ENCODE assay signal across 23 cellular contexts in genomic region chr1:16307222-16307621, GRCh38. TPM values are rescaled to one million over a fixed set of nuclear protein-coding genes. Genes with fewer than 3 reads are reported as not detected.
A peak's percentile ranks its signal among the peaks of the same experiment; 100 is the strongest.
DNase-seq lines count a peak whose midpoint lies in the region; ATAC-seq and TF ChIP-seq lines count a peak whose summit lies in the region.
"Had no signal": no experiment of that assay in that cellular context is flagged by ENCODE, and none has a peak within 500 bp of the region (broad histone marks: within the 10 kb centered on the region; RNA-seq: fewer than 3 reads in every experiment).

No MANE protein-coding gene starts in this region.

- H3K27me3 Mint-ChIP-seq in activated CD4-positive, alpha-beta T cell treated with anti-CD3 and anti-CD28 coated beads, Interleukin-2, amount 10 ng/mL, durations not matched to agents 7 days and 5 days, result no peaks in the 10 kb centered on the region
- H3K27me3 Mint-ChIP-seq in WTC11 (ENCODE audit: low read depth) (no peaks in the 10 kb centered on the region), nephron progenitor cell (ENCODE audit: low read depth, poor library complexity) (no peaks in the 10 kb centered on the region)
- H3K27me3 Mint-ChIP-seq: B cell; CD4-positive, alpha-beta T cell had no signal

- peaks cover 66 to 78% of the 10 kb centered on the region in 2 experiments for H3K36me3 ChIP-seq in HEK293 (ENCODE audit: control insufficient read depth in 2 of 2, insufficient read depth in 1 of 2, low read length in 2 of 2)

- H3K4me3 ChIP-seq in HEK293 (ENCODE audit: low read depth, low read length), result no peak overlapping the region
- H3K4me3 ChIP-seq: A549; BLaER1 treated with 17β-estradiol and CSF1 and Interleukin-3, amounts not matched to agents 10 nM and 100 nM; GM12878 had no signal

- H3K27ac ChIP-seq in HEK293 (ENCODE audit: extremely low read depth, low read depth, low read length), result no peak overlapping the region
- H3K27ac ChIP-seq: 22Rv1; A549; BLaER1 treated with 17β-estradiol and CSF1 and Interleukin-3, amounts not matched to agents 10 nM and 100 nM; C4-2B had no signal

- peak overlapping the region; percentile 2 for H3K27ac Mint-ChIP-seq in activated CD4-positive, alpha-beta T cell treated with anti-CD3 and anti-CD28 coated beads, Interleukin-2, amount 10 ng/mL, durations not matched to agents 7 days and 5 days
- no peak overlapping the region for H3K27ac Mint-ChIP-seq in WTC11
- peak overlapping the region; percentile 50 for H3K27ac Mint-ChIP-seq in nephron progenitor cell
- H3K27ac Mint-ChIP-seq: B cell; CD4-positive, alpha-beta T cell; CD8-positive, alpha-beta T cell had no signal

- peaks cover 25% of the 10 kb centered on the region for H3K36me3 Mint-ChIP-seq in activated CD4-positive, alpha-beta T cell treated with anti-CD3 and anti-CD28 coated beads, Interleukin-2, amount 10 ng/mL, durations not matched to agents 7 days and 5 days (ENCODE audit: low read depth)
- H3K36me3 Mint-ChIP-seq in WTC11 (peaks cover 41% of the 10 kb centered on the region), nephron progenitor cell (ENCODE audit: low read depth) (peaks cover 65% of the 10 kb centered on the region)

- CTCF ChIA-PET in activated CD4-positive, alpha-beta T cell treated with anti-CD3 and anti-CD28 coated beads, Interleukin-2, amount 10 ng/mL, durations not matched to agents 7 days and 5 days (lab: Charles Lee), result interaction anchor here (0.6 to 1.0 kb wide), 2 partner anchors 24 to 610 kb away, joined by 3 to 5 read pairs; no protein-coding TSS in a partner anchor
- CTCF ChIA-PET in HEK293 (lab: Yijun Ruan, JAX) (interaction anchor here (0.7 to 0.8 kb wide), 2 partner anchors 10 to 1048 kb away, joined by 3 read pairs; no protein-coding TSS in a partner anchor), WTC11 (lab: Charles Lee) (interaction anchor here (0.6 kb wide), 1 partner anchor 261 kb away, joined by 3 read pairs; no protein-coding TSS in a partner anchor)

- no peaks in the 10 kb centered on the region for H3K9me3 Mint-ChIP-seq in activated CD4-positive, alpha-beta T cell treated with anti-CD3 and anti-CD28 coated beads, Interleukin-2, amount 10 ng/mL, durations not matched to agents 7 days and 5 days
- H3K9me3 Mint-ChIP-seq in WTC11 (no peaks in the 10 kb centered on the region), nephron progenitor cell (peaks cover 8% of the 10 kb centered on the region)
- H3K9me3 Mint-ChIP-seq: CD4-positive, alpha-beta T cell; CD8-positive, alpha-beta T cell had no signal

- TF ChIP-seq CTCF in HEK293 (tag by site-specific recombination; IDR thresholded peaks at IDR 0.05) (no peak), WTC11 (IDR thresholded peaks at IDR 0.05) (no peak), nephron progenitor cell (IDR thresholded peaks at IDR 0.05) (no peak)

- H3K4me1 Mint-ChIP-seq in activated CD4-positive, alpha-beta T cell treated with anti-CD3 and anti-CD28 coated beads, Interleukin-2, amount 10 ng/mL, durations not matched to agents 7 days and 5 days, result no peaks in the 10 kb centered on the region
- H3K4me1 Mint-ChIP-seq in WTC11 (no peaks in the 10 kb centered on the region), nephron progenitor cell (no peaks in the 10 kb centered on the region)
- H3K4me1 Mint-ChIP-seq: B cell had no signal

- no peak overlapping the region for H3K4me3 Mint-ChIP-seq in activated CD4-positive, alpha-beta T cell treated with anti-CD3 and anti-CD28 coated beads, Interleukin-2, amount 10 ng/mL, durations not matched to agents 7 days and 5 days
- H3K4me3 Mint-ChIP-seq in WTC11, result no peak overlapping the region
- H3K4me3 Mint-ChIP-seq in nephron progenitor cell, result no peak overlapping the region
- H3K4me3 Mint-ChIP-seq: B cell; CD4-positive, alpha-beta T cell; CD8-positive, alpha-beta T cell had no signal

- no peaks in the 10 kb centered on the region for H3K4me1 ChIP-seq in HEK293 (ENCODE audit: control insufficient read depth, insufficient read depth, low read length)
- H3K4me1 ChIP-seq: A549, Caco-2 had no signal

- no peak for ATAC-seq in WTC11
- ATAC-seq: A549; CD8-positive, alpha-beta T cell; GM12878 had no signal

- POLR2A ChIA-PET in activated CD4-positive, alpha-beta T cell treated with anti-CD3 and anti-CD28 coated beads, Interleukin-2, amount 10 ng/mL, durations not matched to agents 7 days and 5 days (lab: Charles Lee), result no interaction called here
- POLR2A ChIA-PET in HEK293 (lab: Yijun Ruan, JAX), result no interaction called here
- POLR2A ChIA-PET in WTC11 (lab: Charles Lee), result no interaction called here

- DNase-seq in activated CD4-positive, alpha-beta T cell treated with anti-CD3 and anti-CD28 coated beads, Interleukin-2, amount 10 ng/mL, durations not matched to agents 7 days and 5 days, result no peak
- DNase-seq in activated CD4-positive, alpha-beta T cell treated with anti-CD3 and anti-CD28 coated beads for 1 hour, result no peak
- DNase-seq in WTC11 (ENCODE audit: low spot score), result no peak
- no peak for DNase-seq in nephron progenitor cell
- no peak for DNase-seq in NCI-H446 (lab: John Stamatoyannopoulos, UW)
- DNase-seq in DMS153 treated with DMSO at 0.1 percent for 48 hours (lab: John Stamatoyannopoulos, UW; ENCODE audit: unreplicated experiment), result no peak
- DNase-seq: AML-193; Caco-2; Calu3; CD4-positive, alpha-beta T cell; CD8-positive, alpha-beta T cell; DMS53; DMS79; DND-41; EL; GDM1 had no signal

- H3K9me3 ChIP-seq in HEK293 (ENCODE audit: control insufficient read depth, insufficient read depth, low read depth, low read length), result no peaks in the 10 kb centered on the region
- H3K9me3 ChIP-seq: A549, Caco-2 had no signal

TF ChIP-seq in HEK293, 187 proteins besides CTCF, POLR2A, EP300 and RAD21:
- peak; percentile 80 for TF ChIP-seq ZNF121 (tag by site-specific recombination; IDR thresholded peaks at IDR 0.05)
- TF ChIP-seq ZBTB26 (tag by site-specific recombination; optimal IDR thresholded peaks at IDR 0.05), result no peak
- no peak for TF ChIP-seq ZFP37 (tag by site-specific recombination; IDR thresholded peaks at IDR 0.05)
- no peak for TF ChIP-seq ZBTB21 (tag by site-specific recombination; IDR thresholded peaks at IDR 0.05)
- no peak for TF ChIP-seq ZNF350 (tag by site-specific recombination; IDR thresholded peaks at IDR 0.05)

TF ChIP-seq in WTC11, 78 proteins besides CTCF, POLR2A, EP300 and RAD21:
- peak; percentile 74; the same call in 1 of the 2 replicates for TF ChIP-seq ZNF121 (CRISPR knock-in tag; IDR thresholded peaks at IDR 0.05)
- no peak for TF ChIP-seq GTF2I (CRISPR knock-in tag; conservative IDR thresholded peaks at IDR 0.05)
- no peak for TF ChIP-seq NFATC4 (CRISPR knock-in tag; IDR thresholded peaks at IDR 0.05)

RNA-seq across cellular contexts. Expression of gene FBXO42, which starts 45.1 kb away (rescaled TPM):
- 10 to 100 TPM; 15.5 to 19.3 TPM for total RNA-seq in activated CD4-positive, alpha-beta T cell treated with anti-CD3 and anti-CD28 coated beads, Interleukin-2, amount 10 ng/mL, durations not matched to agents 7 days and 5 days
- total RNA-seq in WTC11 (2021), result 16.6 to 18.0 TPM (median 17.5 TPM) in 3 replicates

RNA-seq across cellular contexts. Expression of gene SZRD1, which starts 59.8 kb away (rescaled TPM):
- 100 to 1,000 TPM; 156 to 177 TPM for total RNA-seq in activated CD4-positive, alpha-beta T cell treated with anti-CD3 and anti-CD28 coated beads, Interleukin-2, amount 10 ng/mL, durations not matched to agents 7 days and 5 days
- total RNA-seq in WTC11 (2021), result 94.9 to 113 TPM (median 104 TPM) in 3 replicates
